17 cellular contexts compared by ENCODE assay signal in the genomic region with DNA sequence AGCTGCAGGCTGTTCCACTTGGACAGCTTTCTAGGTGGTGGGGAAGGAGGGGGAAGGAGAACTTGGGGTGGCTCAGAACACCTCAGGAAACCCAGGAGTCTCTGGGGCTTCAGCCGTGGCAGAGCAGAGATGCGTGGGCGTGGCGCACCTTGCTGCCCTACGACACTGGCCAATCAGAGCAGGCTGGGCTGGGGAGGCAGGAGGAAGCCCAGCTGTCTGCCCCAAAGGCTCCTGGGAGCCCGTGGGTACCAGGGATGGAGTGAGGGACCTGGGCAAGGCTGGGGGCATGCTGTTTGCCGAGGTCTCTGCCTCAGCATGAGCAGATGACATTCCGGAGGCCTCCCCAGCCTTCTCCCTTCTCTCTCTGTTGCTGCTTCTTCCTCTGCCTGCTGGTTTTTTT.
"Had no signal": no experiment of that assay in that cellular context is flagged by ENCODE, and none has a peak within 500 bp of the region (broad histone marks: within the 10 kb centered on the region; RNA-seq: fewer than 3 reads in every experiment).

No MANE protein-coding gene starts in this region.

- DNase-seq: activated CD4-positive, alpha-beta T cell treated with anti-CD3 and anti-CD28 coated beads, Interleukin-2, amount 50 U/mL, for 4 hours; activated gamma-delta T cell treated with Interleukin-2 at 50 U/mL for 16 hours; activated T-cell treated with anti-CD3 and anti-CD28 coated beads, Interleukin-2, amount 50 U/mL, for 72 hours; esophagus squamous epithelium; foreskin fibroblast; glutamatergic neuron; immature natural killer cell; lower lobe of right lung; midbrain; naive B cell; occipital lobe; right lobe of liver; stimulated activated CD4-positive, alpha-beta T cell treated with anti-CD3 and anti-CD28 coated beads, Interleukin-2, amount 100 ng/mL, for 24 hours; stimulated activated naive CD4-positive, alpha-beta T cell; substantia nigra had no signal

- H3K9me3 ChIP-seq: prostate gland, right lobe of liver had no signal

- H3K4me1 ChIP-seq: esophagus squamous epithelium, lower lobe of right lung, prostate gland, right lobe of liver had no signal

- H3K36me3 ChIP-seq: cardiac muscle cell, esophagus squamous epithelium, lower lobe of right lung, prostate gland, right lobe of liver had no signal

- H3K27ac ChIP-seq: cardiac muscle cell, esophagus squamous epithelium, lower lobe of right lung, prostate gland, right lobe of liver had no signal

- H3K4me3 ChIP-seq: cardiac muscle cell, esophagus squamous epithelium, lower lobe of right lung, prostate gland, right lobe of liver had no signal

- H3K27me3 ChIP-seq: cardiac muscle cell, right lobe of liver had no signal
